ENCODE assay signal across 8 cellular contexts in the genomic region with DNA sequence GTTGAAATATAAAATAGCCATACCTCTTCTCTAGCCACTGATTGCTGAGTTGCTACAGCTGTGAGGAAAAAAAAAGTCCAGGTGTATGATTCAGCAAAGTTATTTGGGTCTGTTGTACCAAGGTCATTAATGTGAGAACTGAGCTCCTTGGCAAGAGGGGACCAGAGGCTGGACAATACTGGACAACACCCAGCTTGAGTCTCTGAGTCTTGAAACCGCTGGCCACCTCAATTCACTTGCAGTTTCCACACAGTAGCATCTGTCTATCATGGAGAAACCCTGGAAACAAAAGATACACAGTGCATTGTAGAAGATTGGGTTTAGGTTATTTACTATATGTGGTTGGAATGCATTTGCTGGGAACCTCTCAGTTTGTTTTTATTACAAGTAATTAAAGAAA.
DNase-seq lines count a peak whose midpoint lies in the region; ATAC-seq and TF ChIP-seq lines count a peak whose summit lies in the region.

No MANE protein-coding gene starts in this region.

- no peak overlapping the region for H3K9ac ChIP-seq in Karpas-422 (ENCODE audit: low read length)
- H3K9ac ChIP-seq in mammary epithelial cell (ENCODE audit: insufficient read depth, low read length), result peak overlapping the region; percentile 60

- in situ Hi-C loops in mammary epithelial cell (cut with MboI; ENCODE audit: low sequenced_read_pairs in 2 of 2), result no loop called here

- peaks cover 51% of the 10 kb centered on the region for H3K4me1 ChIP-seq in CD4-positive, alpha-beta memory T cell (ENCODE audit: insufficient read depth, low read length)
- H3K4me1 ChIP-seq in Karpas-422 (ENCODE audit: low read length), result peaks cover 19% of the 10 kb centered on the region
- H3K4me1 ChIP-seq in mammary epithelial cell (ENCODE audit: insufficient read depth, low read length), result peaks cover 53% of the 10 kb centered on the region
- peaks cover 13% of the 10 kb centered on the region for H3K4me1 ChIP-seq in ovary (ENCODE audit: insufficient read depth)

- H3K27ac Mint-ChIP-seq in CD4-positive, alpha-beta memory T cell, result peak overlapping the region; percentile 97 to 100 (median 98)
- peak overlapping the region; percentile 98 for H3K27ac Mint-ChIP-seq in memory B cell

- H2AFZ ChIP-seq in Karpas-422 (ENCODE audit: low read length) (no peak overlapping the region), mammary epithelial cell (ENCODE audit: low read depth, low read length) (no peak overlapping the region)

- POLR2A ChIA-PET in CD4-positive, alpha-beta memory T cell (lab: Charles Lee; ENCODE audit: partially characterized antibody), result interaction anchor here (0.6 to 4.3 kb wide), 9 partner anchors 9 to 192 kb away, joined by 3 to 66 read pairs (median 5); partner anchors contain the start of gene INTS6

- no peaks in the 10 kb centered on the region for H3K36me3 ChIP-seq in CD4-positive, alpha-beta memory T cell (ENCODE audit: insufficient read depth, low read length)
- H3K36me3 ChIP-seq in Karpas-422 (ENCODE audit: insufficient read depth, low read length), result no peaks in the 10 kb centered on the region
- H3K36me3 ChIP-seq in mammary epithelial cell (ENCODE audit: insufficient read depth, low read length), result peaks cover 2% of the 10 kb centered on the region
- H3K36me3 ChIP-seq in ovary, result no peaks in the 10 kb centered on the region

- peaks cover 4 to 11% of the 10 kb centered on the region in 2 donors for H3K36me3 Mint-ChIP-seq in CD4-positive, alpha-beta memory T cell
- H3K36me3 Mint-ChIP-seq in memory B cell, result peaks cover 12% of the 10 kb centered on the region

- peak overlapping the region in 1 of 2 donors; percentile 9 for H3K4me3 ChIP-seq in CD4-positive, alpha-beta memory T cell (ENCODE audit: low read length in 2 of 2)
- H3K4me3 ChIP-seq in Karpas-422 (ENCODE audit: low read length) (no peak overlapping the region), mammary epithelial cell (replicated peaks in 1 of 3; ENCODE audit: insufficient read depth in 1 of 3, low read depth in 2 of 3, low read length in 3 of 3) (peak overlapping the region in 1 of 3 experiments; percentile 23), ovary (no peak overlapping the region)

- no peaks in the 10 kb centered on the region for H3K9me2 ChIP-seq in Karpas-422 (replicated peaks; ENCODE audit: insufficient read depth, low read length)

- dilution Hi-C loops in mammary epithelial cell (cut with HindIII; ENCODE audit: low sequenced_read_pairs), result no loop called here

- BruUV-seq in mammary epithelial cell (replicated peaks; lab: Mats Ljungman, UMichigan), result no TSS peak

- CTCF ChIA-PET in CD4-positive, alpha-beta memory T cell (lab: Charles Lee; ENCODE audit: partially characterized antibody), result interaction anchor here (0.7 to 2.1 kb wide), 6 partner anchors 10 to 120 kb away, joined by 3 to 5 read pairs (median 3); no protein-coding TSS in a partner anchor
- CTCF ChIA-PET in mammary epithelial cell (lab: Charles Lee; ENCODE audit: low non-redundant PET), result interaction anchor here (0.6 kb wide), 1 partner anchor 26 kb away, joined by 4 read pairs; no protein-coding TSS in a partner anchor

- no peak for TF ChIP-seq EP300 in ovary (IDR thresholded peaks at IDR 0.05)

- no peak for TF ChIP-seq POLR2A in ovary (IDR thresholded peaks at IDR 0.05)

- no peaks in the 10 kb centered on the region for H3K79me2 ChIP-seq in Karpas-422 (ENCODE audit: low read length)
- peaks cover 68% of the 10 kb centered on the region for H3K79me2 ChIP-seq in mammary epithelial cell (ENCODE audit: insufficient read depth, low read length)

- peak overlapping the region; percentile 74 for H3K27ac ChIP-seq in CD4-positive, alpha-beta memory T cell (ENCODE audit: low read depth, low read length)
- H3K27ac ChIP-seq in Karpas-422 (ENCODE audit: low read length) (no peak overlapping the region), mammary epithelial cell (ENCODE audit: insufficient read depth, low read depth, low read length) (peak overlapping the region; percentile 94), ovary (no peak overlapping the region)

- ATAC-seq in memory B cell (ENCODE audit: low read depth), result peak; percentile 25
- no peak for ATAC-seq in activated CD4-positive, CD25-positive, alpha-beta regulatory T cell treated with anti-CD3 and anti-CD28 coated beads, Interleukin-2, amount 50 U/mL, for 24 hours

- 58% methylated on average over 1 of the region's 1 CpG for WGBS in mammary epithelial cell (ENCODE audit: low coverage, missing lambda C conversion rate)
- WGBS in ovary, 3 donors, result 67 to 92% (median 76%) methylated on average over 1 of the region's 1 CpG

- no peaks in the 10 kb centered on the region for H3K27me3 ChIP-seq in CD4-positive, alpha-beta memory T cell (ENCODE audit: insufficient read depth, low read length)
- H3K27me3 ChIP-seq in Karpas-422 (ENCODE audit: low read length) (no peaks in the 10 kb centered on the region), mammary epithelial cell (ENCODE audit: insufficient read depth, low read length) (no peaks in the 10 kb centered on the region), ovary (no peaks in the 10 kb centered on the region)

- peaks cover 46 to 60% (median 50%) of the 10 kb centered on the region in 4 donors for H3K4me1 Mint-ChIP-seq in CD4-positive, alpha-beta memory T cell
- peaks cover 44% of the 10 kb centered on the region for H3K4me1 Mint-ChIP-seq in memory B cell

- intact Hi-C loops in CD4-positive, alpha-beta memory T cell (cut with micrococcal nuclease), result loop anchor here (2.0 to 5.0 kb wide), 2 partner anchors 60 to 192 kb away; partner anchors contain the start of genes INTS6 and WDFY2
- intact Hi-C loops in mammary epithelial cell (cut with micrococcal nuclease) (loop anchor here (1.0 to 5.0 kb wide), 4 partner anchors 14 to 158 kb away; partner anchors contain the start of genes DHRS12 and WDFY2), ovary (cut with DNase I) (no loop called here)

- H3K9me3 ChIP-seq in CD4-positive, alpha-beta memory T cell (ENCODE audit: control insufficient read depth in 1 of 2, low read length in 2 of 2), result no peaks in the 10 kb centered on the region
- H3K9me3 ChIP-seq in Karpas-422 (ENCODE audit: low read length), result no peaks in the 10 kb centered on the region
- no peaks in the 10 kb centered on the region for H3K9me3 ChIP-seq in mammary epithelial cell (replicated peaks; ENCODE audit: insufficient read depth, low read length)
- no peaks in the 10 kb centered on the region for H3K9me3 ChIP-seq in ovary

- H4K20me1 ChIP-seq in Karpas-422 (ENCODE audit: insufficient read depth, low read depth, low read length), result peaks cover 43% of the 10 kb centered on the region
- H4K20me1 ChIP-seq in mammary epithelial cell (ENCODE audit: insufficient read depth, low read length), result no peaks in the 10 kb centered on the region

- DNase-seq in CD4-positive, alpha-beta memory T cell, result no peak
- DNase-seq in Karpas-422 (no peak), mammary epithelial cell (peak; percentile 40), memory B cell (ENCODE audit: low spot score in 2 of 2) (peak in 1 of 2 donors; percentile 14), ovary (no peak)
- no peak for DNase-seq in activated effector memory CD4-positive, alpha-beta T cell treated with anti-CD3 and anti-CD28 coated beads, Interleukin-2, amount 50 U/mL, for 16 hours
- no peak for DNase-seq in stimulated activated CD4-positive, alpha-beta T cell treated with anti-CD3 and anti-CD28 coated beads, Interleukin-4, amount 100 ng/mL, for 24 hours

- H3K4me3 Mint-ChIP-seq in CD4-positive, alpha-beta memory T cell, result peak overlapping the region; percentile 37 to 89 (median 84)
- H3K4me3 Mint-ChIP-seq in memory B cell, result peak overlapping the region; percentile 56

- no peaks in the 10 kb centered on the region for H3K9me3 Mint-ChIP-seq in CD4-positive, alpha-beta memory T cell
- H3K9me3 Mint-ChIP-seq in memory B cell, result no peaks in the 10 kb centered on the region

- no peak for TF ChIP-seq CTCF in mammary epithelial cell (conservative IDR thresholded peaks at IDR 0.05 in 1 of 2, IDR thresholded peaks at IDR 0.05 in 1 of 2; ENCODE audit: extremely low read depth in 1 of 2, insufficient read depth in 1 of 2, low read depth in 1 of 2, low read length in 2 of 2)
- no peak for TF ChIP-seq CTCF in ovary (IDR thresholded peaks at IDR 0.05)

- H3K4me2 ChIP-seq in Karpas-422 (ENCODE audit: low read depth, low read length, poor library complexity, severe bottlenecking), result peak overlapping the region; percentile 42
- peak overlapping the region; percentile 87 for H3K4me2 ChIP-seq in mammary epithelial cell (ENCODE audit: insufficient read depth, low read depth, low read length)

- H3K27me3 Mint-ChIP-seq in CD4-positive, alpha-beta memory T cell, result no peaks in the 10 kb centered on the region
- H3K27me3 Mint-ChIP-seq in memory B cell, result no peaks in the 10 kb centered on the region

Comparison
In these comparisons a context has a peak if more than half of its experiments do, and no peak if none do; other contexts are left out.
1. H3K27ac ChIP-seq: peak in CD4-positive, alpha-beta memory T cell (single experiment) and mammary epithelial cell (single experiment); none in Karpas-422 (single experiment) and ovary (0 of 2).
2. intact Hi-C loops: an anchor here in CD4-positive, alpha-beta memory T cell (2.0 to 5.0 kb wide) and mammary epithelial cell (1.0 to 5.0 kb wide); none called in ovary.